1 cellular context compared by ENCODE assay signal in genomic region chr5:160155017-160155725, GRCh38.
A peak's percentile ranks its signal among the peaks of the same experiment; 100 is the strongest.
TF ChIP-seq lines count a peak whose summit lies in the region.

No MANE protein-coding gene starts in this region.

TF ChIP-seq in H1, 55 proteins besides CTCF, POLR2A, EP300 and RAD21:
- TF ChIP-seq SIRT6 (IDR thresholded peaks at IDR 0.05; ENCODE audit: low read length) (no peak), CEBPB (IDR thresholded peaks at IDR 0.05; ENCODE audit: low read depth, low read length) (peak; percentile 77; the same call in 1 of the 2 replicates)
TF ChIP-seq in H1: peak in this region for 1.
